In the genomic region with DNA sequence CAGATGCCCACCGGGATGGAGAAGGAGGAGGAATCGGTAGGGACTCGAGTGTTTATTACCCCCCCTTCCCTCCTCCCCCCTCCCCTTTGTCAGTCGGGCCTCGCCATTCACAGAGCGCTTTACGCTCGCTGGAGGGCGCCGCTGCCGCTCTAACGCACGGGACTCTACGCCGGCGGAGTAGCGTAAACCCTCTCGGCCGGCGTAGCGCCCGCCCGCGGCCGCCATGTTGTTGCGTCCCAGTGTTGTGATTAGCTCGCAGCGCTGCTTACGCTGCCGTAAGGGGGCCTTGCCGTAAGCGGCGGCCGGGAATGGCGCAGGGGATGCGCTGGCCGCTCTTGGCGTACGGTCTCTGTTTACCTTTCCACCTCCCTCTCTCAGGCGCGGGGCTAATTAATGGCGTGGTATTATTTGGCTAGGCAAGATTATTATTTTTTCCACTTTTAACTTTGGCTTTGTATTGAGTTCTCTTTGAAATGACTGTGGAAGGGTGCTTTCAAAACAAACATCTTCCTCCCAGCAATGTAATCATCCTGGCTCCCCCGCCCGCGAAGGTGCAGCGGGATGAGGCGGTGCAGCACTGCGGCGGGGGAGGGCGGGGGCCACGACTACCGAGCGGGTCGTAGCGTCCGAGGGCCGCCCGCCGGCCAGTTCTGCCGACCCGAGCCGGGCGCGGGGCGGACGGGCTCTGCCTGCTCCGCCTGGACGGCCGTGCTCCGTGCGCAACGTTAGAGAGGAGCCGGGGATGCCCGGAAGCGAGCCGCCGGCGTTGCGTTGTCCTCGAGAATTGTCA, we compare ENCODE assay signal across 1 cellular context.
TF ChIP-seq lines count a peak whose summit lies in the region.

No MANE protein-coding gene starts in this region.

TF ChIP-seq in K562, 482 proteins besides CTCF, POLR2A, EP300 and RAD21 (continued from another document and continues in another):
- TF ChIP-seq, protein P1, sequence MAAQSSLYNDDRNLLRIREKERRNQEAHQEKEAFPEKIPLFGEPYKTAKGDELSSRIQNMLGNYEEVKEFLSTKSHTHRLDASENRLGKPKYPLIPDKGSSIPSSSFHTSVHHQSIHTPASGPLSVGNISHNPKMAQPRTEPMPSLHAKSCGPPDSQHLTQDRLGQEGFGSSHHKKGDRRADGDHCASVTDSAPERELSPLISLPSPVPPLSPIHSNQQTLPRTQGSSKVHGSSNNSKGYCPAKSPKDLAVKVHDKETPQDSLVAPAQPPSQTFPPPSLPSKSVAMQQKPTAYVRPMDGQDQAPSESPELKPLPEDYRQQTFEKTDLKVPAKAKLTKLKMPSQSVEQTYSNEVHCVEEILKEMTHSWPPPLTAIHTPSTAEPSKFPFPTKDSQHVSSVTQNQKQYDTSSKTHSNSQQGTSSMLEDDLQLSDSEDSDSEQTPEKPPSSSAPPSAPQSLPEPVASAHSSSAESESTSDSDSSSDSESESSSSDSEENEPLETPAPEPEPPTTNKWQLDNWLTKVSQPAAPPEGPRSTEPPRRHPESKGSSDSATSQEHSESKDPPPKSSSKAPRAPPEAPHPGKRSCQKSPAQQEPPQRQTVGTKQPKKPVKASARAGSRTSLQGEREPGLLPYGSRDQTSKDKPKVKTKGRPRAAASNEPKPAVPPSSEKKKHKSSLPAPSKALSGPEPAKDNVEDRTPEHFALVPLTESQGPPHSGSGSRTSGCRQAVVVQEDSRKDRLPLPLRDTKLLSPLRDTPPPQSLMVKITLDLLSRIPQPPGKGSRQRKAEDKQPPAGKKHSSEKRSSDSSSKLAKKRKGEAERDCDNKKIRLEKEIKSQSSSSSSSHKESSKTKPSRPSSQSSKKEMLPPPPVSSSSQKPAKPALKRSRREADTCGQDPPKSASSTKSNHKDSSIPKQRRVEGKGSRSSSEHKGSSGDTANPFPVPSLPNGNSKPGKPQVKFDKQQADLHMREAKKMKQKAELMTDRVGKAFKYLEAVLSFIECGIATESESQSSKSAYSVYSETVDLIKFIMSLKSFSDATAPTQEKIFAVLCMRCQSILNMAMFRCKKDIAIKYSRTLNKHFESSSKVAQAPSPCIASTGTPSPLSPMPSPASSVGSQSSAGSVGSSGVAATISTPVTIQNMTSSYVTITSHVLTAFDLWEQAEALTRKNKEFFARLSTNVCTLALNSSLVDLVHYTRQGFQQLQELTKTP (IDR thresholded peaks at IDR 0.05; ENCODE audit: low read depth in 1 of 2, partially characterized antibody in 2 of 2) = no peak
- TF ChIP-seq, protein P2, sequence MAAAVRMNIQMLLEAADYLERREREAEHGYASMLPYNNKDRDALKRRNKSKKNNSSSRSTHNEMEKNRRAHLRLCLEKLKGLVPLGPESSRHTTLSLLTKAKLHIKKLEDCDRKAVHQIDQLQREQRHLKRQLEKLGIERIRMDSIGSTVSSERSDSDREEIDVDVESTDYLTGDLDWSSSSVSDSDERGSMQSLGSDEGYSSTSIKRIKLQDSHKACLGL (CRISPR knock-in tag; IDR thresholded peaks at IDR 0.05; ENCODE audit: borderline replicate concordance, poor library complexity, severe bottlenecking) = no peak
- TF ChIP-seq MYC (IDR thresholded peaks at IDR 0.05; ENCODE audit: low read depth, low read length) (0 out of 2 replicates have a peak, but pooled peaks have one; percentile 48), MYC (CRISPR knock-in tag; IDR thresholded peaks at IDR 0.05; ENCODE audit: borderline replicate concordance, low read depth) (0 out of 2 replicates have a peak, but pooled peaks have one; percentile 43), SIX5 (IDR thresholded peaks at IDR 0.05; ENCODE audit: borderline replicate concordance in 1 of 2, insufficient read depth in 1 of 2, low read depth in 1 of 2, low read length in 2 of 2) (0 out of 4 replicates have a peak, but pooled peaks of 1 of the 2 experiments have one; percentile 33), TBP (optimal IDR thresholded peaks at IDR 0.05; ENCODE audit: low read depth, low read length) (no peak), DMBX1 (CRISPR knock-in tag; IDR thresholded peaks at IDR 0.05; ENCODE audit: borderline replicate concordance) (no peak), FOXK1 (CRISPR knock-in tag; IDR thresholded peaks at IDR 0.05; ENCODE audit: borderline replicate concordance) (no peak; the same call in 1 of the 2 replicates), POLR2G (IDR thresholded peaks at IDR 0.05; ENCODE audit: low read depth, low read length) (peak; percentile 84), NFXL1 (CRISPR knock-in tag; IDR thresholded peaks at IDR 0.05) (no peak), LARP7 (IDR thresholded peaks at IDR 0.05) (no peak), HDAC8 (tag; IDR thresholded peaks at IDR 0.05) (no peak), NFRKB (IDR thresholded peaks at IDR 0.05; ENCODE audit: low read depth) (0 out of 2 replicates have a peak, but pooled peaks have one; percentile 82), RB1 (IDR thresholded peaks at IDR 0.05; ENCODE audit: low read depth) (peak; percentile 83), ZNF57 (CRISPR knock-in tag; IDR thresholded peaks at IDR 0.05) (no peak), MEIS2 (IDR thresholded peaks at IDR 0.05; ENCODE audit: partially characterized antibody) (no peak), E2F3 (CRISPR knock-in tag; IDR thresholded peaks at IDR 0.05) (no peak), POLR2H (tag; IDR thresholded peaks at IDR 0.05; ENCODE audit: low read depth) (no peak; the same call in 1 of the 2 replicates), GTF2A2 (tag; IDR thresholded peaks at IDR 0.05) (no peak), ZSCAN32 (CRISPR knock-in tag; IDR thresholded peaks at IDR 0.05) (no peak)
- TF ChIP-seq, protein P3, sequence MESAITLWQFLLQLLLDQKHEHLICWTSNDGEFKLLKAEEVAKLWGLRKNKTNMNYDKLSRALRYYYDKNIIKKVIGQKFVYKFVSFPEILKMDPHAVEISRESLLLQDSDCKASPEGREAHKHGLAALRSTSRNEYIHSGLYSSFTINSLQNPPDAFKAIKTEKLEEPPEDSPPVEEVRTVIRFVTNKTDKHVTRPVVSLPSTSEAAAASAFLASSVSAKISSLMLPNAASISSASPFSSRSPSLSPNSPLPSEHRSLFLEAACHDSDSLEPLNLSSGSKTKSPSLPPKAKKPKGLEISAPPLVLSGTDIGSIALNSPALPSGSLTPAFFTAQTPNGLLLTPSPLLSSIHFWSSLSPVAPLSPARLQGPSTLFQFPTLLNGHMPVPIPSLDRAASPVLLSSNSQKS (CRISPR knock-in tag; IDR thresholded peaks at IDR 0.05) = no peak
- TF ChIP-seq, protein P4, sequence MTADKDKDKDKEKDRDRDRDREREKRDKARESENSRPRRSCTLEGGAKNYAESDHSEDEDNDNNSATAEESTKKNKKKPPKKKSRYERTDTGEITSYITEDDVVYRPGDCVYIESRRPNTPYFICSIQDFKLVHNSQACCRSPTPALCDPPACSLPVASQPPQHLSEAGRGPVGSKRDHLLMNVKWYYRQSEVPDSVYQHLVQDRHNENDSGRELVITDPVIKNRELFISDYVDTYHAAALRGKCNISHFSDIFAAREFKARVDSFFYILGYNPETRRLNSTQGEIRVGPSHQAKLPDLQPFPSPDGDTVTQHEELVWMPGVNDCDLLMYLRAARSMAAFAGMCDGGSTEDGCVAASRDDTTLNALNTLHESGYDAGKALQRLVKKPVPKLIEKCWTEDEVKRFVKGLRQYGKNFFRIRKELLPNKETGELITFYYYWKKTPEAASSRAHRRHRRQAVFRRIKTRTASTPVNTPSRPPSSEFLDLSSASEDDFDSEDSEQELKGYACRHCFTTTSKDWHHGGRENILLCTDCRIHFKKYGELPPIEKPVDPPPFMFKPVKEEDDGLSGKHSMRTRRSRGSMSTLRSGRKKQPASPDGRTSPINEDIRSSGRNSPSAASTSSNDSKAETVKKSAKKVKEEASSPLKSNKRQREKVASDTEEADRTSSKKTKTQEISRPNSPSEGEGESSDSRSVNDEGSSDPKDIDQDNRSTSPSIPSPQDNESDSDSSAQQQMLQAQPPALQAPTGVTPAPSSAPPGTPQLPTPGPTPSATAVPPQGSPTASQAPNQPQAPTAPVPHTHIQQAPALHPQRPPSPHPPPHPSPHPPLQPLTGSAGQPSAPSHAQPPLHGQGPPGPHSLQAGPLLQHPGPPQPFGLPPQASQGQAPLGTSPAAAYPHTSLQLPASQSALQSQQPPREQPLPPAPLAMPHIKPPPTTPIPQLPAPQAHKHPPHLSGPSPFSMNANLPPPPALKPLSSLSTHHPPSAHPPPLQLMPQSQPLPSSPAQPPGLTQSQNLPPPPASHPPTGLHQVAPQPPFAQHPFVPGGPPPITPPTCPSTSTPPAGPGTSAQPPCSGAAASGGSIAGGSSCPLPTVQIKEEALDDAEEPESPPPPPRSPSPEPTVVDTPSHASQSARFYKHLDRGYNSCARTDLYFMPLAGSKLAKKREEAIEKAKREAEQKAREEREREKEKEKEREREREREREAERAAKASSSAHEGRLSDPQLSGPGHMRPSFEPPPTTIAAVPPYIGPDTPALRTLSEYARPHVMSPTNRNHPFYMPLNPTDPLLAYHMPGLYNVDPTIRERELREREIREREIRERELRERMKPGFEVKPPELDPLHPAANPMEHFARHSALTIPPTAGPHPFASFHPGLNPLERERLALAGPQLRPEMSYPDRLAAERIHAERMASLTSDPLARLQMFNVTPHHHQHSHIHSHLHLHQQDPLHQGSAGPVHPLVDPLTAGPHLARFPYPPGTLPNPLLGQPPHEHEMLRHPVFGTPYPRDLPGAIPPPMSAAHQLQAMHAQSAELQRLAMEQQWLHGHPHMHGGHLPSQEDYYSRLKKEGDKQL (CRISPR knock-in tag; IDR thresholded peaks at IDR 0.05; ENCODE audit: borderline replicate concordance) = no peak
- TF ChIP-seq, protein P5, sequence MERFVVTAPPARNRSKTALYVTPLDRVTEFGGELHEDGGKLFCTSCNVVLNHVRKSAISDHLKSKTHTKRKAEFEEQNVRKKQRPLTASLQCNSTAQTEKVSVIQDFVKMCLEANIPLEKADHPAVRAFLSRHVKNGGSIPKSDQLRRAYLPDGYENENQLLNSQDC (CRISPR knock-in tag; IDR thresholded peaks at IDR 0.05) = no peak
- TF ChIP-seq, protein P6, sequence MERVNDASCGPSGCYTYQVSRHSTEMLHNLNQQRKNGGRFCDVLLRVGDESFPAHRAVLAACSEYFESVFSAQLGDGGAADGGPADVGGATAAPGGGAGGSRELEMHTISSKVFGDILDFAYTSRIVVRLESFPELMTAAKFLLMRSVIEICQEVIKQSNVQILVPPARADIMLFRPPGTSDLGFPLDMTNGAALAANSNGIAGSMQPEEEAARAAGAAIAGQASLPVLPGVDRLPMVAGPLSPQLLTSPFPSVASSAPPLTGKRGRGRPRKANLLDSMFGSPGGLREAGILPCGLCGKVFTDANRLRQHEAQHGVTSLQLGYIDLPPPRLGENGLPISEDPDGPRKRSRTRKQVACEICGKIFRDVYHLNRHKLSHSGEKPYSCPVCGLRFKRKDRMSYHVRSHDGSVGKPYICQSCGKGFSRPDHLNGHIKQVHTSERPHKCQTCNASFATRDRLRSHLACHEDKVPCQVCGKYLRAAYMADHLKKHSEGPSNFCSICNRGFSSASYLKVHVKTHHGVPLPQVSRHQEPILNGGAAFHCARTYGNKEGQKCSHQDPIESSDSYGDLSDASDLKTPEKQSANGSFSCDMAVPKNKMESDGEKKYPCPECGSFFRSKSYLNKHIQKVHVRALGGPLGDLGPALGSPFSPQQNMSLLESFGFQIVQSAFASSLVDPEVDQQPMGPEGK (CRISPR knock-in tag; IDR thresholded peaks at IDR 0.05; ENCODE audit: borderline replicate concordance) = no peak
- TF ChIP-seq, protein P7, sequence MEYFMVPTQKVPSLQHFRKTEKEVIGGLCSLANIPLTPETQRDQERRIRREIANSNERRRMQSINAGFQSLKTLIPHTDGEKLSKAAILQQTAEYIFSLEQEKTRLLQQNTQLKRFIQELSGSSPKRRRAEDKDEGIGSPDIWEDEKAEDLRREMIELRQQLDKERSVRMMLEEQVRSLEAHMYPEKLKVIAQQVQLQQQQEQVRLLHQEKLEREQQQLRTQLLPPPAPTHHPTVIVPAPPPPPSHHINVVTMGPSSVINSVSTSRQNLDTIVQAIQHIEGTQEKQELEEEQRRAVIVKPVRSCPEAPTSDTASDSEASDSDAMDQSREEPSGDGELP (CRISPR knock-in tag; IDR thresholded peaks at IDR 0.05; ENCODE audit: borderline replicate concordance) = peak; percentile 67; the same call in 1 of the 2 replicates
- TF ChIP-seq, protein P8, sequence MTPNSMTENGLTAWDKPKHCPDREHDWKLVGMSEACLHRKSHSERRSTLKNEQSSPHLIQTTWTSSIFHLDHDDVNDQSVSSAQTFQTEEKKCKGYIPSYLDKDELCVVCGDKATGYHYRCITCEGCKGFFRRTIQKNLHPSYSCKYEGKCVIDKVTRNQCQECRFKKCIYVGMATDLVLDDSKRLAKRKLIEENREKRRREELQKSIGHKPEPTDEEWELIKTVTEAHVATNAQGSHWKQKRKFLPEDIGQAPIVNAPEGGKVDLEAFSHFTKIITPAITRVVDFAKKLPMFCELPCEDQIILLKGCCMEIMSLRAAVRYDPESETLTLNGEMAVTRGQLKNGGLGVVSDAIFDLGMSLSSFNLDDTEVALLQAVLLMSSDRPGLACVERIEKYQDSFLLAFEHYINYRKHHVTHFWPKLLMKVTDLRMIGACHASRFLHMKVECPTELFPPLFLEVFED (CRISPR knock-in tag; conservative IDR thresholded peaks at IDR 0.05) = 0 out of 2 replicates have a peak, but pooled peaks have one; percentile 64
- TF ChIP-seq, protein P9, sequence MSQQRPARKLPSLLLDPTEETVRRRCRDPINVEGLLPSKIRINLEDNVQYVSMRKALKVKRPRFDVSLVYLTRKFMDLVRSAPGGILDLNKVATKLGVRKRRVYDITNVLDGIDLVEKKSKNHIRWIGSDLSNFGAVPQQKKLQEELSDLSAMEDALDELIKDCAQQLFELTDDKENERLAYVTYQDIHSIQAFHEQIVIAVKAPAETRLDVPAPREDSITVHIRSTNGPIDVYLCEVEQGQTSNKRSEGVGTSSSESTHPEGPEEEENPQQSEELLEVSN (IDR thresholded peaks at IDR 0.05; ENCODE audit: borderline replicate concordance in 1 of 2, extremely low read depth in 1 of 2, insufficient read depth in 1 of 2, insufficient read length in 1 of 2, low read depth in 1 of 2, low read length in 1 of 2, poor library complexity in 1 of 2, severe bottlenecking in 1 of 2) = peak in 1 of 2 experiments; percentile 52
- TF ChIP-seq, protein P10, sequence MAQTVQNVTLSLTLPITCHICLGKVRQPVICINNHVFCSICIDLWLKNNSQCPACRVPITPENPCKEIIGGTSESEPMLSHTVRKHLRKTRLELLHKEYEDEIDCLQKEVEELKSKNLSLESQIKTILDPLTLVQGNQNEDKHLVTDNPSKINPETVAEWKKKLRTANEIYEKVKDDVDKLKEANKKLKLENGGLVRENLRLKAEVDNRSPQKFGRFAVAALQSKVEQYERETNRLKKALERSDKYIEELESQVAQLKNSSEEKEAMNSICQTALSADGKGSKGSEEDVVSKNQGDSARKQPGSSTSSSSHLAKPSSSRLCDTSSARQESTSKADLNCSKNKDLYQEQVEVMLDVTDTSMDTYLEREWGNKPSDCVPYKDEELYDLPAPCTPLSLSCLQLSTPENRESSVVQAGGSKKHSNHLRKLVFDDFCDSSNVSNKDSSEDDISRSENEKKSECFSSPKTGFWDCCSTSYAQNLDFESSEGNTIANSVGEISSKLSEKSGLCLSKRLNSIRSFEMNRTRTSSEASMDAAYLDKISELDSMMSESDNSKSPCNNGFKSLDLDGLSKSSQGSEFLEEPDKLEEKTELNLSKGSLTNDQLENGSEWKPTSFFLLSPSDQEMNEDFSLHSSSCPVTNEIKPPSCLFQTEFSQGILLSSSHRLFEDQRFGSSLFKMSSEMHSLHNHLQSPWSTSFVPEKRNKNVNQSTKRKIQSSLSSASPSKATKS (CRISPR knock-in tag; IDR thresholded peaks at IDR 0.05) = no peak
